In genomic region chr17:47949951-47950350, GRCh38 we compare ENCODE assay signal across 8 cellular contexts. TPM values are rescaled to one million over a fixed set of nuclear protein-coding genes. Genes with fewer than 3 reads are reported as not detected.
DNase-seq lines count a peak whose midpoint lies in the region; ATAC-seq, FAIRE-seq and TF ChIP-seq lines count a peak whose summit lies in the region.

No MANE protein-coding gene starts in this region.

- peaks cover 14% of the 10 kb centered on the region for H3K4me1 ChIP-seq in Caco-2
- peaks cover 9% of the 10 kb centered on the region in 2 experiments; a peak in 3 of 5 replicates for H3K4me1 ChIP-seq in K562 (replicated peaks in 1 of 2; ENCODE audit: control insufficient read depth in 2 of 2, insufficient read depth in 2 of 2, low read length in 2 of 2)
- peaks cover 15 to 34% of the 10 kb centered on the region in 2 donors for H3K4me1 ChIP-seq in naive thymus-derived CD4-positive, alpha-beta T cell (ENCODE audit: control insufficient read depth in 2 of 2, insufficient read depth in 2 of 2, low read length in 2 of 2)

- in situ Hi-C loops in K562 (cut with MboI) = loop anchor here (5.0 kb wide), 1 partner anchor 67 kb away; no protein-coding TSS in a partner anchor

- H3K9ac ChIP-seq in K562 (ENCODE audit: insufficient read depth in 1 of 2, low read depth in 2 of 2, low read length in 2 of 2) = no peak overlapping the region; a peak in 1 of 4 replicates

- BruUV-seq in Caco-2 (replicated peaks; lab: Mats Ljungman, UMichigan) (no TSS peak), K562 (replicated peaks; lab: Mats Ljungman, UMichigan) (no TSS peak)

- H4K20me1 ChIP-seq in K562 (replicated peaks; ENCODE audit: control insufficient read depth, insufficient read depth, low read length) = no peaks in the 10 kb centered on the region

- no peak overlapping the region for H3K4me3 Mint-ChIP-seq in Caco-2 (ENCODE audit: unreplicated experiment)
- peak overlapping the region; percentile 63 to 90 (median 77) for H3K4me3 Mint-ChIP-seq in naive thymus-derived CD4-positive, alpha-beta T cell

- no peaks in the 10 kb centered on the region for H3K79me2 ChIP-seq in K562 (ENCODE audit: control insufficient read depth, insufficient read depth, low read length)

- TF ChIP-seq RAD21 in K562 (CRISPR knock-in tag; conservative IDR thresholded peaks at IDR 0.05 in 1 of 2, IDR thresholded peaks at IDR 0.05 in 1 of 2) = no peak

- H3K36me3 ChIP-seq in Caco-2 (ENCODE audit: control insufficient read depth, insufficient read depth, low read length) (peaks cover 28% of the 10 kb centered on the region), K562 (ENCODE audit: control insufficient read depth, insufficient read depth, low read length) (peaks cover 47% of the 10 kb centered on the region)
- peaks cover 0 to 33% (median 0%) of the 10 kb centered on the region in 3 experiments for H3K36me3 ChIP-seq in naive thymus-derived CD4-positive, alpha-beta T cell (ENCODE audit: control insufficient read depth in 2 of 3, insufficient read depth in 3 of 3, low read length in 3 of 3)

- no peak overlapping the region for H2AFZ ChIP-seq in K562 (ENCODE audit: low read depth, low read length)

- WGBS in K562 (ENCODE audit: insufficient coverage, low coverage, missing lambda C conversion rate) = 85% methylated on average over 3 of the region's 3 CpGs

- peak overlapping the region; percentile 57; the same call in 1 of the 2 replicates for H3K4me2 ChIP-seq in K562 (ENCODE audit: insufficient read depth, low read length)

- no peaks in the 10 kb centered on the region for H3K9me1 ChIP-seq in K562 (ENCODE audit: control insufficient read depth, insufficient read depth, low read length)

- TF ChIP-seq EP300 in K562 (IDR thresholded peaks at IDR 0.05; ENCODE audit: low read length) = no peak

- no peak for TF ChIP-seq CTCF in Caco-2 (IDR thresholded peaks at IDR 0.05; ENCODE audit: insufficient read depth in 1 of 2, low read depth in 1 of 2, low read length in 1 of 2, severe bottlenecking in 1 of 2, unreplicated experiment in 1 of 2)
- no peak for TF ChIP-seq CTCF in K562 (IDR thresholded peaks at IDR 0.05 in 2 of 3, conservative IDR thresholded peaks at IDR 0.05 in 1 of 3; ENCODE audit: insufficient read depth in 2 of 3, low read depth in 1 of 3, low read length in 3 of 3)

- ATAC-seq in HG02798 (IDR thresholded peaks at IDR 0.05; ENCODE audit: poor library complexity, unreplicated experiment) (peak; percentile 30), K562 (no peak), GM19467 (IDR thresholded peaks at IDR 0.05; ENCODE audit: unreplicated experiment) (no peak)
- peak; percentile 41 for ATAC-seq in naive thymus-derived CD4-positive, alpha-beta T cell

- DNase-seq in Caco-2 (no peak), K562 (ENCODE audit: extremely low read depth in 1 of 4, low spot score in 3 of 4) (no peak), iPS-NIHi11 (ENCODE audit: low spot score) (no peak)
- peak in 7 of 9 donors; percentile 20 to 40 (median 28) for DNase-seq in naive thymus-derived CD4-positive, alpha-beta T cell
- no peak for DNase-seq in NK-92 treated with Interleukin-12 subunit alpha and Interleukin-12 subunit beta, amount 100 ng/mL, for 24 hours (lab: John Stamatoyannopoulos, UW)
- no peak for DNase-seq in stimulated activated CD8-positive, alpha-beta memory T cell treated with anti-CD3 and anti-CD28 coated beads, Interleukin-4, amount 100 ng/mL, for 48 hours

- CTCF ChIA-PET in Caco-2 (lab: Charles Lee) = interaction anchor here (0.6 to 6.3 kb wide), 17 partner anchors 8 to 164 kb away, joined by 3 to 172 read pairs (median 8); partner anchors contain the start of genes CDK5RAP3, NFE2L1, PNPO and PRR15L
- CTCF ChIA-PET in K562 (lab: Yijun Ruan, JAX; ENCODE audit: low intra/inter-chr PET ratio) = interaction anchor here (0.8 to 2.3 kb wide), 5 partner anchors 20 to 124 kb away, joined by 5 to 29 read pairs (median 6); partner anchors contain the start of gene CDK5RAP3
- CTCF ChIA-PET in naive thymus-derived CD4-positive, alpha-beta T cell (lab: Charles Lee) = interaction anchor here (0.6 to 11.9 kb wide), 24 partner anchors 9 to 676 kb away, joined by 3 to 126 read pairs (median 4); partner anchors contain the start of genes CDK5RAP3, HOXB9, OSBPL7 and PNPO

- POLR2A ChIA-PET in Caco-2 (lab: Charles Lee) (interaction anchor here (0.6 to 6.0 kb wide), 8 partner anchors 9 to 156 kb away, joined by 3 to 62 read pairs (median 4); partner anchors contain the start of genes CDK5RAP3, LRRC46, MRPL10 and PNPO), K562 (lab: Yijun Ruan, JAX) (interaction anchor here (0.6 to 2.8 kb wide), 8 partner anchors 8 to 169 kb away, joined by 3 to 14 read pairs (median 4); partner anchors contain the start of gene PNPO)
- POLR2A ChIA-PET in naive thymus-derived CD4-positive, alpha-beta T cell (lab: Charles Lee) = interaction anchor here (1.8 to 3.6 kb wide), 3 partner anchors 9 to 54 kb away, joined by 8 to 26 read pairs (median 16); partner anchors contain the start of genes CDK5RAP3, PNPO and SP2

- H3K27me3 ChIP-seq in Caco-2 (replicated peaks; ENCODE audit: control insufficient read depth, insufficient read depth, low read length) (no peaks in the 10 kb centered on the region), K562 (ENCODE audit: control insufficient read depth in 2 of 2, insufficient read depth in 2 of 2, low read length in 2 of 2) (no peaks in the 10 kb centered on the region)
- H3K27me3 ChIP-seq in naive thymus-derived CD4-positive, alpha-beta T cell (ENCODE audit: control insufficient read depth in 2 of 2, insufficient read depth in 2 of 2, low read length in 2 of 2) = no peaks in the 10 kb centered on the region

- no peak for FAIRE-seq in K562 (lab: Jason Lieb, UNC)

- TF ChIP-seq POLR2A in K562 (conservative IDR thresholded peaks at IDR 0.05) = no peak

- peaks cover 28% of the 10 kb centered on the region for H3K4me1 Mint-ChIP-seq in Caco-2 (ENCODE audit: low read depth, unreplicated experiment)
- H3K4me1 Mint-ChIP-seq in naive thymus-derived CD4-positive, alpha-beta T cell = peaks cover 27 to 49% (median 42%) of the 10 kb centered on the region in 7 donors

- H3K27ac Mint-ChIP-seq in Caco-2 (ENCODE audit: unreplicated experiment) = peak overlapping the region; percentile 58
- peak overlapping the region; percentile 57 to 86 (median 76) for H3K27ac Mint-ChIP-seq in naive thymus-derived CD4-positive, alpha-beta T cell

- H3K36me3 Mint-ChIP-seq in Caco-2 (ENCODE audit: insufficient read depth, unreplicated experiment) = peaks cover 76% of the 10 kb centered on the region
- peaks cover 0 to 18% (median 11%) of the 10 kb centered on the region in 5 donors for H3K36me3 Mint-ChIP-seq in naive thymus-derived CD4-positive, alpha-beta T cell

- H3K27me3 Mint-ChIP-seq in Caco-2 (ENCODE audit: insufficient read depth, unreplicated experiment) = no peaks in the 10 kb centered on the region
- H3K27me3 Mint-ChIP-seq in naive thymus-derived CD4-positive, alpha-beta T cell = no peaks in the 10 kb centered on the region

- no peak overlapping the region for H3K27ac ChIP-seq in K562 (ENCODE audit: extremely low read depth, low read depth, low read length)
- H3K27ac ChIP-seq in naive thymus-derived CD4-positive, alpha-beta T cell (ENCODE audit: low read depth, low read length) = peak overlapping the region; percentile 55

- H3K4me3 ChIP-seq in Caco-2 (ENCODE audit: low read depth, low read length) (no peak overlapping the region), K562 (no peak overlapping the region)
- H3K4me3 ChIP-seq in naive thymus-derived CD4-positive, alpha-beta T cell (ENCODE audit: low read length) = peak overlapping the region; percentile 44

- intact Hi-C loops in Caco-2 (cut with micrococcal nuclease; ENCODE audit: unreplicated experiment) = loop anchor here (1.0 to 5.0 kb wide), 6 partner anchors 7 to 68 kb away; partner anchors contain the start of genes PNPO and PRR15L
- intact Hi-C loops in K562 (cut with micrococcal nuclease) = loop anchor here (1.0 kb wide), 2 partner anchors 20 to 68 kb away; no protein-coding TSS in a partner anchor
- intact Hi-C loops in naive thymus-derived CD4-positive, alpha-beta T cell (cut with micrococcal nuclease) = loop anchor here (1.0 to 10.0 kb wide), 7 partner anchors 9 to 665 kb away; partner anchors contain the start of genes PNPO (in 2 of the 2), CBX1 (in 1 of the 2), HOXB7 (in 1 of the 2) and HOXB8 (in 1 of the 2)

- H3K9me3 ChIP-seq in Caco-2 = no peaks in the 10 kb centered on the region
- H3K9me3 ChIP-seq in K562 (replicated peaks; ENCODE audit: control insufficient read depth, insufficient read depth, low read depth, low read length) = no peaks in the 10 kb centered on the region
- no peaks in the 10 kb centered on the region for H3K9me3 ChIP-seq in naive thymus-derived CD4-positive, alpha-beta T cell (ENCODE audit: control insufficient read depth in 2 of 3, low read length in 3 of 3)

- H3K9me3 Mint-ChIP-seq in Caco-2 (ENCODE audit: unreplicated experiment) = no peaks in the 10 kb centered on the region
- H3K9me3 Mint-ChIP-seq in naive thymus-derived CD4-positive, alpha-beta T cell = no peaks in the 10 kb centered on the region

RNA-seq across cellular contexts. Expression of gene PRR15L, which starts 7.7 kb away (rescaled TPM):
- total RNA-seq in Caco-2 (2022) (24.3 and 30.5 TPM in 2 replicates), K562 (2014; rRNA removed) (not detected in 2 replicates), K562 (2014; rRNA removed; fragmentation: Illumina TruSeq; extraction: Trizol) (not detected in 2 replicates), K562 (2015; rRNA removed; fragmentation: Illumina TruSeq; extraction: Trizol) (not detected in 2 replicates), K562 (2021) (0.16 TPM in 1 of 2 replicates, not detected in the other)
- total RNA-seq in K562 (2011; cell fraction: chromatin; rRNA removed; ENCODE audit: low replicate concordance) = not detected in 2 replicates
- not detected in 2 replicates for total RNA-seq in K562 (2011; cell fraction: nucleolus; rRNA removed)
- not detected in 2 replicates for total RNA-seq in K562 (2011; cell fraction: nucleoplasm; rRNA removed)
- polyA plus RNA-seq in K562 (2011; rRNA removed) (not detected in 2 replicates), K562 (2014; fragmentation: Illumina TruSeq; extraction: Trizol) (not detected in 2 replicates), K562 (2014; fragmentation: Nextera tagmentation; extraction: Ambion mirVana) (under 1 TPM in 1 of 2 experiments, not detected in 1; 0.03 TPM), K562 (2014; rRNA removed) (not detected in 2 replicates)
- not detected in 2 replicates for polyA plus RNA-seq in K562 (2011; cell fraction: cytosol; rRNA removed)
- polyA plus RNA-seq in K562 (2011; cell fraction: nucleus; rRNA removed) = not detected in 2 replicates
- 0.16 and 0.17 TPM in 2 replicates for polyA plus RNA-seq in K562 (2012)
- polyA minus RNA-seq in K562 (2011; rRNA and poly(A)+ RNA removed) = not detected in 2 replicates
- not detected in 2 replicates for polyA minus RNA-seq in K562 (2011; cell fraction: cytosol; rRNA and poly(A)+ RNA removed)
- polyA minus RNA-seq in K562 (2011; cell fraction: nucleus; rRNA and poly(A)+ RNA removed) = not detected in 2 replicates
- not detected for total RNA-seq in naive thymus-derived CD4-positive, alpha-beta T cell
- polyA plus RNA-seq in naive thymus-derived CD4-positive, alpha-beta T cell = under 1 TPM in 1 of 2 donors, not detected in 1; 0.32 TPM

RNA-seq across cellular contexts. Expression of gene PNPO, which starts 8.6 kb away (rescaled TPM):
- total RNA-seq in Caco-2 (2022) = 110 and 118 TPM in 2 replicates
- 19.2 and 41.8 TPM in 2 replicates for total RNA-seq in K562 (2011; cell fraction: chromatin; rRNA removed; ENCODE audit: low replicate concordance)
- total RNA-seq in K562 (2011; cell fraction: nucleolus; rRNA removed) = 21.8 and 24.3 TPM in 2 replicates
- 31.2 and 41.6 TPM in 2 replicates for total RNA-seq in K562 (2011; cell fraction: nucleoplasm; rRNA removed)
- total RNA-seq in K562 (2014; rRNA removed) = 25.5 and 30.9 TPM in 2 replicates
- 27.4 and 27.7 TPM in 2 replicates for total RNA-seq in K562 (2014; rRNA removed; fragmentation: Illumina TruSeq; extraction: Trizol)
- total RNA-seq in K562 (2015; rRNA removed; fragmentation: Illumina TruSeq; extraction: Trizol) = 24.8 and 28.2 TPM in 2 replicates
- 39.0 and 41.5 TPM in 2 replicates for total RNA-seq in K562 (2021)
- 29.2 and 35.5 TPM in 2 replicates for polyA plus RNA-seq in K562 (2011; rRNA removed)
- polyA plus RNA-seq in K562 (2011; cell fraction: cytosol; rRNA removed) = 33.9 and 37.5 TPM in 2 replicates
- polyA plus RNA-seq in K562 (2011; cell fraction: nucleus; rRNA removed) = 16.9 and 17.6 TPM in 2 replicates
- 10.9 and 17.5 TPM in 2 replicates for polyA plus RNA-seq in K562 (2012)
- polyA plus RNA-seq in K562 (2014; fragmentation: Illumina TruSeq; extraction: Trizol) = 29.6 and 35.5 TPM in 2 replicates
- 10 to 100 TPM; 16.6 to 23.1 TPM for polyA plus RNA-seq in K562 (2014; fragmentation: Nextera tagmentation; extraction: Ambion mirVana)
- polyA plus RNA-seq in K562 (2014; rRNA removed) = 23.4 and 24.9 TPM in 2 replicates
- 35.4 and 48.7 TPM in 2 replicates for polyA minus RNA-seq in K562 (2011; rRNA and poly(A)+ RNA removed)
- polyA minus RNA-seq in K562 (2011; cell fraction: cytosol; rRNA and poly(A)+ RNA removed) = 21.9 and 29.9 TPM in 2 replicates
- 11.6 and 16.1 TPM in 2 replicates for polyA minus RNA-seq in K562 (2011; cell fraction: nucleus; rRNA and poly(A)+ RNA removed)
- 10 to 100 TPM; 12.0 to 35.7 (median 14.1) TPM for total RNA-seq in naive thymus-derived CD4-positive, alpha-beta T cell
- polyA plus RNA-seq in naive thymus-derived CD4-positive, alpha-beta T cell = 10 to 100 TPM; 16.2 to 25.1 TPM

RNA-seq across cellular contexts. Expression of gene CDK5RAP3, which starts 21.0 kb away (rescaled TPM):
- total RNA-seq in Caco-2 (2022) (425 and 427 TPM in 2 replicates), K562 (2014; rRNA removed) (85.0 and 91.5 TPM in 2 replicates), K562 (2014; rRNA removed; fragmentation: Illumina TruSeq; extraction: Trizol) (70.8 and 71.7 TPM in 2 replicates), K562 (2015; rRNA removed; fragmentation: Illumina TruSeq; extraction: Trizol) (67.0 and 73.7 TPM in 2 replicates), K562 (2021) (113 and 131 TPM in 2 replicates)
- total RNA-seq in K562 (2011; cell fraction: chromatin; rRNA removed; ENCODE audit: low replicate concordance) = 452 and 764 TPM in 2 replicates
- 478 and 540 TPM in 2 replicates for total RNA-seq in K562 (2011; cell fraction: nucleolus; rRNA removed)
- total RNA-seq in K562 (2011; cell fraction: nucleoplasm; rRNA removed) = 403 and 415 TPM in 2 replicates
- polyA plus RNA-seq in K562 (2011; rRNA removed) (132 and 208 TPM in 2 replicates), K562 (2014; fragmentation: Illumina TruSeq; extraction: Trizol) (96.7 and 100 TPM in 2 replicates), K562 (2014; fragmentation: Nextera tagmentation; extraction: Ambion mirVana) (10 to 100 TPM; 44.2 to 73.0 TPM), K562 (2014; rRNA removed) (152 and 202 TPM in 2 replicates)
- polyA plus RNA-seq in K562 (2011; cell fraction: cytosol; rRNA removed) = 78.0 and 96.3 TPM in 2 replicates
- polyA plus RNA-seq in K562 (2011; cell fraction: nucleus; rRNA removed) = 1,392 and 1,556 TPM in 2 replicates
- 134 and 270 TPM in 2 replicates for polyA plus RNA-seq in K562 (2012)
- 81.6 and 111 TPM in 2 replicates for polyA minus RNA-seq in K562 (2011; rRNA and poly(A)+ RNA removed)
- polyA minus RNA-seq in K562 (2011; cell fraction: cytosol; rRNA and poly(A)+ RNA removed) = 35.1 and 37.0 TPM in 2 replicates
- polyA minus RNA-seq in K562 (2011; cell fraction: nucleus; rRNA and poly(A)+ RNA removed) = 206 and 291 TPM in 2 replicates
- 100 to 1,000 TPM; 238 to 349 (median 276) TPM for total RNA-seq in naive thymus-derived CD4-positive, alpha-beta T cell
- 10 to 100 TPM; 72.4 to 86.8 TPM for polyA plus RNA-seq in naive thymus-derived CD4-positive, alpha-beta T cell

RNA-seq across cellular contexts. Expression of gene SP2, which starts 53.9 kb away (rescaled TPM):
- total RNA-seq in Caco-2 (2022) = 24.8 and 25.2 TPM in 2 replicates
- total RNA-seq in K562 (2011; cell fraction: chromatin; rRNA removed; ENCODE audit: low replicate concordance) = 7.1 and 12.2 TPM in 2 replicates
- 3.4 and 3.7 TPM in 2 replicates for total RNA-seq in K562 (2011; cell fraction: nucleolus; rRNA removed)
- 4.2 and 9.5 TPM in 2 replicates for total RNA-seq in K562 (2011; cell fraction: nucleoplasm; rRNA removed)
- 2.1 and 2.8 TPM in 2 replicates for total RNA-seq in K562 (2014; rRNA removed)
- total RNA-seq in K562 (2014; rRNA removed; fragmentation: Illumina TruSeq; extraction: Trizol) = 1.5 and 2.3 TPM in 2 replicates
- 1.4 and 1.5 TPM in 2 replicates for total RNA-seq in K562 (2015; rRNA removed; fragmentation: Illumina TruSeq; extraction: Trizol)
- 15.9 and 17.4 TPM in 2 replicates for total RNA-seq in K562 (2021)
- polyA plus RNA-seq in K562 (2011; rRNA removed) = 2.3 and 5.0 TPM in 2 replicates
- polyA plus RNA-seq in K562 (2011; cell fraction: cytosol; rRNA removed) = 2.4 and 4.0 TPM in 2 replicates
- polyA plus RNA-seq in K562 (2011; cell fraction: nucleus; rRNA removed) = 7.3 and 11.1 TPM in 2 replicates
- 21.1 and 27.4 TPM in 2 replicates for polyA plus RNA-seq in K562 (2012)
- polyA plus RNA-seq in K562 (2014; fragmentation: Illumina TruSeq; extraction: Trizol) = 19.1 and 22.3 TPM in 2 replicates
- polyA plus RNA-seq in K562 (2014; fragmentation: Nextera tagmentation; extraction: Ambion mirVana) = under 1 TPM; 0.77 to 0.88 TPM
- polyA plus RNA-seq in K562 (2014; rRNA removed) = 6.1 and 6.5 TPM in 2 replicates
- 1.8 and 2.7 TPM in 2 replicates for polyA minus RNA-seq in K562 (2011; rRNA and poly(A)+ RNA removed)
- 5.8 and 6.6 TPM in 2 replicates for polyA minus RNA-seq in K562 (2011; cell fraction: cytosol; rRNA and poly(A)+ RNA removed)
- 1.2 and 1.3 TPM in 2 replicates for polyA minus RNA-seq in K562 (2011; cell fraction: nucleus; rRNA and poly(A)+ RNA removed)
- 10 to 100 TPM; 25.2 to 36.5 (median 30.8) TPM for total RNA-seq in naive thymus-derived CD4-positive, alpha-beta T cell
- 10 to 100 TPM in 1 of 2 donors, 1 to 10 TPM in 1; 7.9 to 15.6 TPM for polyA plus RNA-seq in naive thymus-derived CD4-positive, alpha-beta T cell

Comparison
In these comparisons a context has a peak if more than half of its experiments do, and no peak if none do; other contexts are left out.
1. DNase-seq: peak in naive thymus-derived CD4-positive, alpha-beta T cell (7 of 9); none in Caco-2 (0 of 2), K562 (0 of 4), NK-92 treated with Interleukin-12 subunit alpha and Interleukin-12 subunit beta, amount 100 ng/mL, for 24 hours (single experiment), stimulated activated CD8-positive, alpha-beta memory T cell treated with anti-CD3 and anti-CD28 coated beads, Interleukin-4, amount 100 ng/mL, for 48 hours (single experiment) and iPS-NIHi11 (single experiment).
2. ATAC-seq: peak in HG02798 (single experiment) and naive thymus-derived CD4-positive, alpha-beta T cell (single experiment); none in K562 (single experiment) and GM19467 (single experiment).
3. RNA of gene PRR15L, which starts 7.7 kb away (total RNA-seq): 24.3 to 30.5 TPM in Caco-2; 0.16 TPM in K562 and not detected in naive thymus-derived CD4-positive, alpha-beta T cell; every median in the first group is over 10 times any median in the second.